Comparison of ENCODE assay signal across 10 cellular contexts in genomic region chr3:58271901-58272501, GRCh38. TPM values are rescaled to one million over a fixed set of nuclear protein-coding genes. Genes with fewer than 3 reads are reported as not detected.
DNase-seq lines count a peak whose midpoint lies in the region; ATAC-seq and TF ChIP-seq lines count a peak whose summit lies in the region.
"Had no signal": no experiment of that assay in that cellular context is flagged by ENCODE, and none has a peak within 500 bp of the region (broad histone marks: within the 10 kb centered on the region; RNA-seq: fewer than 3 reads in every experiment).

No MANE protein-coding gene starts in this region.

- H3K9me3 Mint-ChIP-seq in stimulated activated naive B cell treated with anti-CD40 and anti-IgM and Interleukin-4, amounts not matched to agents 10 μg/mL and 1 μg/mL and 100 μg/mL, for 72 hours: peaks cover 0 to 2% of the 10 kb centered on the region in 2 donors
- H3K9me3 Mint-ChIP-seq: neural crest cell had no signal

- H3K36me3 ChIP-seq in RWPE2 (ENCODE audit: low read depth): peaks cover 3% of the 10 kb centered on the region; the same call in 1 of the 2 replicates

- H3K4me1 Mint-ChIP-seq in stimulated activated naive B cell treated with anti-CD40 and anti-IgM and Interleukin-4, amounts not matched to agents 10 μg/mL and 1 μg/mL and 100 μg/mL, for 72 hours: peaks cover 8 to 17% of the 10 kb centered on the region in 2 donors
- H3K4me1 Mint-ChIP-seq: neural crest cell had no signal

- TF ChIP-seq CTCF in RWPE2 (IDR thresholded peaks at IDR 0.05; ENCODE audit: poor library complexity, severe bottlenecking): no peak

- H3K27me3 Mint-ChIP-seq in stimulated activated naive B cell treated with anti-CD40 and anti-IgM and Interleukin-4, amounts not matched to agents 10 μg/mL and 1 μg/mL and 100 μg/mL, for 72 hours: no peaks in the 10 kb centered on the region
- H3K27me3 Mint-ChIP-seq: B cell had no signal

- peak overlapping the region; percentile 31 for H3K27ac Mint-ChIP-seq in stimulated activated naive B cell treated with anti-CD40 and anti-IgM and Interleukin-4, amounts not matched to agents 10 μg/mL and 1 μg/mL and 100 μg/mL, for 72 hours
- H3K27ac Mint-ChIP-seq: B cell had no signal

- H3K27ac ChIP-seq in RWPE2 (ENCODE audit: poor library complexity, severe bottlenecking): peak overlapping the region; percentile 76

- no peaks in the 10 kb centered on the region for H3K9me3 ChIP-seq in RWPE2 (ENCODE audit: severe bottlenecking)

- peaks cover 50 to 71% of the 10 kb centered on the region in 2 donors for H3K36me3 Mint-ChIP-seq in stimulated activated naive B cell treated with anti-CD40 and anti-IgM and Interleukin-4, amounts not matched to agents 10 μg/mL and 1 μg/mL and 100 μg/mL, for 72 hours

- DNase-seq in activated CD4-positive, CD25-positive, alpha-beta regulatory T cell treated with anti-CD3 and anti-CD28 coated beads, Interleukin-2, amount 50 U/mL, for 72 hours: no peak
- DNase-seq in RWPE2 (ENCODE audit: low spot score) (no peak), retina (no peak), NCI-H1436 treated with DMSO at 0.1 percent for 48 hours (lab: John Stamatoyannopoulos, UW) (no peak)
- DNase-seq in stimulated activated naive B cell treated with anti-CD40 and anti-IgM and Interleukin-4, amounts not matched to agents 10 μg/mL and 1 μg/mL and 100 μg/mL, for 72 hours: no peak

- peaks cover 13% of the 10 kb centered on the region for H3K4me1 ChIP-seq in RWPE2 (ENCODE audit: insufficient read depth, poor library complexity, severe bottlenecking)

- H3K27me3 ChIP-seq in RWPE2 (ENCODE audit: insufficient read depth, poor library complexity, severe bottlenecking): no peaks in the 10 kb centered on the region

- ATAC-seq in activated CD4-positive, CD25-positive, alpha-beta regulatory T cell treated with anti-CD3 and anti-CD28 coated beads, Interleukin-2, amount 50 U/mL, for 24 hours: peak; percentile 53 to 63
- ATAC-seq in RWPE2 (ENCODE audit: low read depth) (peak; percentile 97), esophagus mucosa (peak; percentile 75), HG02588 (IDR thresholded peaks at IDR 0.05; ENCODE audit: unreplicated experiment) (no peak)
- peak; percentile 81 to 88 for ATAC-seq in stimulated activated naive B cell treated with anti-CD40 and anti-IgM and Interleukin-4, amounts not matched to agents 10 μg/mL and 1 μg/mL and 100 μg/mL, for 72 hours (replicated peaks)

- H3K4me3 Mint-ChIP-seq in stimulated activated naive B cell treated with anti-CD40 and anti-IgM and Interleukin-4, amounts not matched to agents 10 μg/mL and 1 μg/mL and 100 μg/mL, for 72 hours: no peak overlapping the region
- H3K4me3 Mint-ChIP-seq: B cell, neural crest cell had no signal

- H3K4me3 ChIP-seq in RWPE2 (ENCODE audit: severe bottlenecking): no peak overlapping the region

RNA-seq across cellular contexts. Expression of gene RPP14, which starts 34.0 kb away (rescaled TPM):
- 12.8 TPM for total RNA-seq in esophagus mucosa

RNA-seq across cellular contexts. Expression of gene HTD2, which starts 34.3 kb away (rescaled TPM):
- total RNA-seq in esophagus mucosa: 8.1 TPM

RNA-seq across cellular contexts. Expression of gene ABHD6, which starts 34.4 kb away (rescaled TPM):
- 4.1 TPM for total RNA-seq in esophagus mucosa
